ENCODE assay signal across 8 cellular contexts in genomic region chr7:149125864-149126661, GRCh38. TPM values are rescaled to one million over a fixed set of nuclear protein-coding genes. Genes with fewer than 3 reads are reported as not detected.
DNase-seq lines count a peak whose midpoint lies in the region; ATAC-seq lines count a peak whose summit lies in the region.

A gene with protein sequence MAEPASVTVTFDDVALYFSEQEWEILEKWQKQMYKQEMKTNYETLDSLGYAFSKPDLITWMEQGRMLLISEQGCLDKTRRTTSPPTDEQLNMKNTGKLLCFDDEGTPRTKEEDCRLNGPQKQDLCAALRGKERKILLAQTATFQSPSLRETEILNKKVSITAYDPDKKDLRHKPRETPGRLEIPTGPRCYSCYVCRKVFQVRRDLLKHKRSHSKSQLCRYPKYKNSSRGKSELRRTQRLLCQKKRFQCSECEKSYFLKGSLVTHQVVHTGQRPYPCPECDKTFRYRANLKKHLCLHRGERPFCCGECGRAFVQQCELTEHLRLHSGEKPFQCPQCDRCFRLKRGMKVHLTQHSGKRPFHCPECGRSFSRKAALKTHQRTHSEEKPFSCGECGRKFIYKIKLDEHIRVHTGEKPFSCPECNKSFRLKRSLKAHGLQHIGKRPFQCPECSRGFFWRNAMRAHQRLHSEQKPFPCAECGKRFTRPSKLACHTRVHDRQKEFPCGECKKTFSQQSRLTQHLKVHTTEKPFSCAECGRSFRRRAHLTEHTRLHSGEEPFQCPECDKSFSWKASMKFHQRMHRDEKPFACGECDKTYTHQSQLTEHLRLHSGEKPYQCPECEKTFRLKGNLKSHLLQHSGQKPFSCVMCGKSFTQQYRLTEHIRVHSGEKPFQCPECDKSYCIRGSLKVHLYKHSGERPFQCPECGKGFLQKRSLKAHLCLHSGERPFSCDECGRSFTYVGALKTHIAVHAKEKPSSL (minus strand): TSS chr7:149126324. CDS start chr7:149126213, 111 bp downstream.

- H3K27me3 ChIP-seq in esophagus (ENCODE audit: control insufficient read depth in 1 of 2, insufficient read depth in 2 of 2, low read length in 2 of 2): no peaks in the 10 kb centered on the region

- peak within 1 kb of the TSS; percentile 87 to 93 for H3K4me3 ChIP-seq in esophagus (ENCODE audit: low read depth in 1 of 2, low read length in 2 of 2)

- peaks cover 0 to 4% of the 10 kb centered on the region in 2 donors for H3K36me3 ChIP-seq in esophagus (ENCODE audit: control insufficient read depth in 2 of 2, insufficient read depth in 2 of 2, low read length in 1 of 2)

- ATAC-seq in GM21576 (IDR thresholded peaks at IDR 0.05; ENCODE audit: unreplicated experiment): peak; percentile 84

- 0% methylated on average over 72 of the region's 72 CpGs for WGBS in esophagus, 2 donors

- H3K27me3 Mint-ChIP-seq in IgD-negative memory B cell: no peaks in the 10 kb centered on the region
- H3K27me3 Mint-ChIP-seq in activated T-cell treated with anti-CD3 and anti-CD28 coated beads, Interleukin-2, amount 50 U/mL, for 24 hours: no peaks in the 10 kb centered on the region

- peak within 1 kb of the TSS; percentile 96 to 100 for H3K27ac ChIP-seq in esophagus (ENCODE audit: low read depth in 2 of 2, low read length in 1 of 2)

- H3K27ac Mint-ChIP-seq in IgD-negative memory B cell: peak within 1 kb of the TSS; percentile 94 to 98 (median 98)
- peak within 1 kb of the TSS; percentile 100 for H3K27ac Mint-ChIP-seq in activated T-cell treated with anti-CD3 and anti-CD28 coated beads, Interleukin-2, amount 50 U/mL, for 24 hours

- H3K9me3 ChIP-seq in esophagus (ENCODE audit: control insufficient read depth in 2 of 2, insufficient read depth in 1 of 2, low read depth in 1 of 2, low read length in 1 of 2): no peaks in the 10 kb centered on the region

- peaks cover 0 to 5% (median 4%) of the 10 kb centered on the region in 3 donors for H3K9me3 Mint-ChIP-seq in IgD-negative memory B cell
- peaks cover 7% of the 10 kb centered on the region for H3K9me3 Mint-ChIP-seq in activated T-cell treated with anti-CD3 and anti-CD28 coated beads, Interleukin-2, amount 50 U/mL, for 24 hours

- peak; percentile 98 for DNase-seq in DMS53 (lab: John Stamatoyannopoulos, UW)
- peak; percentile 84 for DNase-seq in OCI-M2 (lab: John Stamatoyannopoulos, UW; ENCODE audit: unreplicated experiment)
- peak; percentile 98 for DNase-seq in activated T-cell treated with anti-CD3 and anti-CD28 coated beads, Interleukin-2, amount 50 U/mL, for 24 hours
- DNase-seq in myocyte (ENCODE audit: low read depth): peak; percentile 97
- DNase-seq in stimulated activated CD8-positive, alpha-beta memory T cell treated with anti-CD3 and anti-CD28 coated beads, Interleukin-7, amount 100 ng/mL, for 48 hours (ENCODE audit: extremely low read depth in 1 of 2, low read depth in 1 of 2): peak; percentile 90 to 93

- H3K4me1 ChIP-seq in esophagus (ENCODE audit: control insufficient read depth in 2 of 2, insufficient read depth in 2 of 2, low read length in 1 of 2): no peaks in the 10 kb centered on the region

- peaks cover 10 to 20% (median 18%) of the 10 kb centered on the region in 3 donors for H3K4me1 Mint-ChIP-seq in IgD-negative memory B cell
- H3K4me1 Mint-ChIP-seq in activated T-cell treated with anti-CD3 and anti-CD28 coated beads, Interleukin-2, amount 50 U/mL, for 24 hours (ENCODE audit: low read depth): peaks cover 24% of the 10 kb centered on the region

- peak within 1 kb of the TSS; percentile 94 to 100 (median 100) for H3K4me3 Mint-ChIP-seq in IgD-negative memory B cell
- H3K4me3 Mint-ChIP-seq in activated T-cell treated with anti-CD3 and anti-CD28 coated beads, Interleukin-2, amount 50 U/mL, for 24 hours: peak within 1 kb of the TSS; percentile 93

- peaks cover 6% of the 10 kb centered on the region for H3K36me3 Mint-ChIP-seq in IgD-negative memory B cell
- H3K36me3 Mint-ChIP-seq in activated T-cell treated with anti-CD3 and anti-CD28 coated beads, Interleukin-2, amount 50 U/mL, for 24 hours (ENCODE audit: low read depth): peaks cover 55% of the 10 kb centered on the region

RNA-seq across cellular contexts. Expression of the gene that starts here (rescaled TPM):
- polyA plus RNA-seq in IgD-negative memory B cell (0.95 TPM), esophagus (1 to 10 TPM; 1.5 to 1.9 TPM)
- 3.6 and 6.7 TPM in 2 replicates for total RNA-seq in myocyte
- polyA plus RNA-seq in myocyte (2012): 5.4 TPM

Comparison
In these comparisons a context has a peak if more than half of its experiments do, and no peak if none do; other contexts are left out.
1. Peak in every context shown above with its lines: DNase-seq, ATAC-seq, H3K4me3 ChIP-seq and H3K27ac ChIP-seq.